ENCODE assay signal across 13 cellular contexts in genomic region chr12:116717466-116718457, GRCh38. TPM values are rescaled to one million over a fixed set of nuclear protein-coding genes. Genes with fewer than 3 reads are reported as not detected.
DNase-seq lines count a peak whose midpoint lies in the region; ATAC-seq and TF ChIP-seq lines count a peak whose summit lies in the region.
"Had no signal": no experiment of that assay in that cellular context is flagged by ENCODE, and none has a peak within 500 bp of the region (broad histone marks: within the 10 kb centered on the region; RNA-seq: fewer than 3 reads in every experiment).

No MANE protein-coding gene starts in this region.

- intact Hi-C loops in PC-9 (cut with micrococcal nuclease; ENCODE audit: unreplicated experiment) = no loop called here

- no peaks in the 10 kb centered on the region for H3K9me2 ChIP-seq in PC-9 (ENCODE audit: insufficient read depth)

- BruUV-seq in PC-9 (replicated peaks; lab: Mats Ljungman, UMichigan) = no TSS peak

- no peaks in the 10 kb centered on the region for H3K9me3 Mint-ChIP-seq in WTC11
- H3K9me3 Mint-ChIP-seq: activated T-cell treated with anti-CD3 and anti-CD28 coated beads, Interleukin-2, amount 50 U/mL, for 24 hours had no signal

- POLR2A ChIA-PET in PC-9 (lab: Charles Lee; ENCODE audit: unreplicated experiment) = interaction anchor here (0.6 kb wide), 1 partner anchor 261 kb away, joined by 5 read pairs; no protein-coding TSS in a partner anchor
- POLR2A ChIA-PET in WTC11 (lab: Charles Lee) = no interaction called here

- H3K4me3 ChIP-seq in ACC112 (ENCODE audit: low read depth, low read length) (peak overlapping the region; percentile 23; the same call in 1 of the 2 replicates), PC-9 (no peak overlapping the region), neuron (ENCODE audit: low read length) (peak overlapping the region; percentile 38)
- H3K4me3 ChIP-seq: spleen had no signal

- H2AFZ ChIP-seq in ACC112 (ENCODE audit: low read length, unreplicated experiment) (no peak overlapping the region), PC-9 (no peak overlapping the region), neuron (ENCODE audit: low read depth, low read length) (no peak overlapping the region)

- peaks cover 5% of the 10 kb centered on the region; the same call in 1 of the 2 replicates for H4K20me1 ChIP-seq in PC-9 (ENCODE audit: insufficient read depth)

- no peak overlapping the region for H3K27ac Mint-ChIP-seq in WTC11

- peaks cover 19% of the 10 kb centered on the region for H3K4me1 Mint-ChIP-seq in WTC11

- H3K27ac ChIP-seq in ACC112 (ENCODE audit: low read depth, low read length) (no peak overlapping the region), PC-9 (no peak overlapping the region)
- H3K27ac ChIP-seq: spleen had no signal

- peak overlapping the region; percentile 23; the same call in 1 of the 2 replicates for H3K4me2 ChIP-seq in PC-9

- TF ChIP-seq CTCF in PC-9 (conservative IDR thresholded peaks at IDR 0.05) = no peak
- TF ChIP-seq CTCF in WTC11 (IDR thresholded peaks at IDR 0.05) = no peak

- DNase-seq in PC-9 = no peak
- DNase-seq in foreskin melanocyte = peak; percentile 87
- DNase-seq in WTC11 (ENCODE audit: low spot score) = no peak
- DNase-seq in NCI-H510A (lab: John Stamatoyannopoulos, UW) = no peak
- DNase-seq: activated T-cell treated with anti-CD3 and anti-CD28 coated beads, Interleukin-2, amount 50 U/mL, for 24 hours; BE2C; Kasumi-1; spleen had no signal

- H3K4me1 ChIP-seq in ACC112 (ENCODE audit: control insufficient read depth, insufficient read depth, low read length, unreplicated experiment) = peaks cover 36% of the 10 kb centered on the region
- H3K4me1 ChIP-seq in PC-9 (replicated peaks; ENCODE audit: insufficient read depth) = peaks cover 13% of the 10 kb centered on the region
- peaks cover 75% of the 10 kb centered on the region for H3K4me1 ChIP-seq in neuron (ENCODE audit: insufficient read depth, low read length)
- H3K4me1 ChIP-seq: spleen had no signal

- H3K79me2 ChIP-seq in ACC112 (ENCODE audit: control insufficient read depth, insufficient read depth, low read length, unreplicated experiment) = no peaks in the 10 kb centered on the region
- no peaks in the 10 kb centered on the region for H3K79me2 ChIP-seq in PC-9 (ENCODE audit: low read depth)

- H3K27me3 Mint-ChIP-seq in WTC11 (ENCODE audit: low read depth) = no peaks in the 10 kb centered on the region
- H3K27me3 Mint-ChIP-seq: activated T-cell treated with anti-CD3 and anti-CD28 coated beads, Interleukin-2, amount 50 U/mL, for 24 hours had no signal

- peaks cover 19% of the 10 kb centered on the region for H3K36me3 Mint-ChIP-seq in WTC11

- ATAC-seq in GM18519 (IDR thresholded peaks at IDR 0.05; ENCODE audit: low FRiP score, unreplicated experiment) (no peak), WTC11 (no peak), HG03460 (IDR thresholded peaks at IDR 0.05; ENCODE audit: unreplicated experiment) (no peak)
- ATAC-seq: SK-N-SH treated with all-trans-retinoic acid at 6 μM for 48 hours had no signal

- H3K36me3 ChIP-seq in ACC112 (ENCODE audit: insufficient read depth, low read length) = no peaks in the 10 kb centered on the region
- H3K36me3 ChIP-seq in PC-9 (ENCODE audit: low read depth) = no peaks in the 10 kb centered on the region; the same call in 1 of the 2 replicates
- H3K36me3 ChIP-seq in neuron (ENCODE audit: insufficient read depth, low read length) = peaks cover 16% of the 10 kb centered on the region

- H3K9me3 ChIP-seq in PC-9 (ENCODE audit: insufficient read depth, low read depth) = no peaks in the 10 kb centered on the region
- H3K9me3 ChIP-seq in neuron (ENCODE audit: low read length) = no peaks in the 10 kb centered on the region
- H3K9me3 ChIP-seq: BE2C, spleen had no signal

- no peak overlapping the region for H3K4me3 Mint-ChIP-seq in WTC11
- H3K4me3 Mint-ChIP-seq: activated T-cell treated with anti-CD3 and anti-CD28 coated beads, Interleukin-2, amount 50 U/mL, for 24 hours had no signal

- no peaks in the 10 kb centered on the region for H3K27me3 ChIP-seq in ACC112 (ENCODE audit: insufficient read depth, low read length)
- H3K27me3 ChIP-seq in PC-9 (ENCODE audit: insufficient read depth, low read depth) = no peaks in the 10 kb centered on the region
- H3K27me3 ChIP-seq in neuron (ENCODE audit: insufficient read depth, low read length) = no peaks in the 10 kb centered on the region
- H3K27me3 ChIP-seq: BE2C, spleen had no signal

- H3F3A ChIP-seq in PC-9 (ENCODE audit: insufficient read depth, low read depth) = 0 out of 2 replicates have a peak, but pooled peaks cover 7% of the 10 kb centered on the region

- CTCF ChIA-PET in PC-9 (lab: Charles Lee) (interaction anchor here (0.7 kb wide), 1 partner anchor 418 kb away, joined by 3 read pairs; no protein-coding TSS in a partner anchor), WTC11 (lab: Charles Lee) (interaction anchor here (0.7 to 2.7 kb wide), 6 partner anchors 9 to 146 kb away, joined by 3 to 8 read pairs (median 4); no protein-coding TSS in a partner anchor)

TF ChIP-seq in WTC11, 78 proteins besides CTCF, POLR2A, EP300 and RAD21 (continues in another document):
- TF ChIP-seq GRHL2 (CRISPR knock-in tag; IDR thresholded peaks at IDR 0.05; ENCODE audit: insufficient replicate concordance, severe bottlenecking) = no peak
- TF ChIP-seq ERG (CRISPR knock-in tag; IDR thresholded peaks at IDR 0.05) = no peak
- no peak for TF ChIP-seq OVOL2 (CRISPR knock-in tag; IDR thresholded peaks at IDR 0.05; ENCODE audit: borderline replicate concordance)
- TF ChIP-seq ATF6 (CRISPR knock-in tag; IDR thresholded peaks at IDR 0.05) = no peak
- TF ChIP-seq ATF3 (CRISPR knock-in tag; conservative IDR thresholded peaks at IDR 0.05) = no peak
- no peak for TF ChIP-seq ETV6 (CRISPR knock-in tag; IDR thresholded peaks at IDR 0.05)
- no peak for TF ChIP-seq ZBTB21 (CRISPR knock-in tag; IDR thresholded peaks at IDR 0.05; ENCODE audit: borderline replicate concordance)
- TF ChIP-seq, protein P1, sequence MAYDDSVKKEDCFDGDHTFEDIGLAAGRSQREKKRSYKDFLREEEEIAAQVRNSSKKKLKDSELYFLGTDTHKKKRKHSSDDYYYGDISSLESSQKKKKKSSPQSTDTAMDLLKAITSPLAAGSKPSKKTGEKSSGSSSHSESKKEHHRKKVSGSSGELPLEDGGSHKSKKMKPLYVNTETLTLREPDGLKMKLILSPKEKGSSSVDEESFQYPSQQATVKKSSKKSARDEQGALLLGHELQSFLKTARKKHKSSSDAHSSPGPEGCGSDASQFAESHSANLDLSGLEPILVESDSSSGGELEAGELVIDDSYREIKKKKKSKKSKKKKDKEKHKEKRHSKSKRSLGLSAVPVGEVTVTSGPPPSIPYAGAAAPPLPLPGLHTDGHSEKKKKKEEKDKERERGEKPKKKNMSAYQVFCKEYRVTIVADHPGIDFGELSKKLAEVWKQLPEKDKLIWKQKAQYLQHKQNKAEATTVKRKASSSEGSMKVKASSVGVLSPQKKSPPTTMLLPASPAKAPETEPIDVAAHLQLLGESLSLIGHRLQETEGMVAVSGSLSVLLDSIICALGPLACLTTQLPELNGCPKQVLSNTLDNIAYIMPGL (CRISPR knock-in tag; IDR thresholded peaks at IDR 0.05) = no peak
- no peak for TF ChIP-seq SMAD3 (CRISPR knock-in tag; IDR thresholded peaks at IDR 0.05; ENCODE audit: borderline replicate concordance)
- no peak for TF ChIP-seq ZNF416 (CRISPR knock-in tag; IDR thresholded peaks at IDR 0.05)
- no peak for TF ChIP-seq PRRX2 (CRISPR knock-in tag; IDR thresholded peaks at IDR 0.05)

RNA-seq across cellular contexts. Expression of gene SPRING1, which starts 20.1 kb away (rescaled TPM):
- total RNA-seq in PC-9 (2021) (29.3 and 32.5 TPM in 2 replicates), WTC11 (2021) (42.1 to 46.1 TPM (median 43.7 TPM) in 3 replicates)

RNA-seq across cellular contexts. Expression of gene RNFT2, which starts 20.4 kb away (rescaled TPM):
- total RNA-seq in PC-9 (2021) (18.6 and 21.1 TPM in 2 replicates), WTC11 (2021) (27.7 to 46.8 TPM (median 41.7 TPM) in 3 replicates)
